ENCODE assay signal across 14 cellular contexts in genomic region chr2:16149349-16150243, GRCh38.
"Had no signal": no experiment of that assay in that cellular context is flagged by ENCODE, and none has a peak within 500 bp of the region (broad histone marks: within the 10 kb centered on the region; RNA-seq: fewer than 3 reads in every experiment).

No MANE protein-coding gene starts in this region.

- H3K9me3 Mint-ChIP-seq: neural crest cell had no signal

- H3K4me1 ChIP-seq: gastrocnemius medialis, heart right ventricle, left ventricle myocardium inferior, parathyroid adenoma, tibial nerve had no signal

- H3K4me3 Mint-ChIP-seq: neural crest cell had no signal

- H3K4me3 ChIP-seq: gastrocnemius medialis, heart right ventricle, left ventricle myocardium inferior, skin epidermis, tibial nerve had no signal

- H3K9me3 ChIP-seq: gastrocnemius medialis, heart right ventricle, left ventricle myocardium inferior, tibial nerve had no signal

- H3K36me3 ChIP-seq: gastrocnemius medialis, heart right ventricle, left ventricle myocardium inferior, tibial nerve had no signal

- ATAC-seq: activated CD4-positive, CD25-positive, alpha-beta regulatory T cell treated with anti-CD3 and anti-CD28 coated beads, Interleukin-2, amount 50 U/mL, for 24 hours; gastrocnemius medialis; heart right ventricle had no signal

- H3K27me3 ChIP-seq: gastrocnemius medialis, heart right ventricle, tibial nerve had no signal

- DNase-seq: activated CD8-positive, alpha-beta memory T cell treated with anti-CD3 and anti-CD28 coated beads for 24 hours; activated effector memory CD4-positive, alpha-beta T cell treated with anti-CD3 and anti-CD28 coated beads, Interleukin-2, amount 50 U/mL, for 16 hours; activated T-cell treated with anti-CD3 and anti-CD28 coated beads, Interleukin-2, amount 50 U/mL, for 1 hour; effector CD8-positive, alpha-beta T cell; gastrocnemius medialis; heart right ventricle; left ventricle myocardium inferior; mesenchymal stem cell; SIG-M5 had no signal
